20 cellular contexts compared by ENCODE assay signal in the genomic region with DNA sequence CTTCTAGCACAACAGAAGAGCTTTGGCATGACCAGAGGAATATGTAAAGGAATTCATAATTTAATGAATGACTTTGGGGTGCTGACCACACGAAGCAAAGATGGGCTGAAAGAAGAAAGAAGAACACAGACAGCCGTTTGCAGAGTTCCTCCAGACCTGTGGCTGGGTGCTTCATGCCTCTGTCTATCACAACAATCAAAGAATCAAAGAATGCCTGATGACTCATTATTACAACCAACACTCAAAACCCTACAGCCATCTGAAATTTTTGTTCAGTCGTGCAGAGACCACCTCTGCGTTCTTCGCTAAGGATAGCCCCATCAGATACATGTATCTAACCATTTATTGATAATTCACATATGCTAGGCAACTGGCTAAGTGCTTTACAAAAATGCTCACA.
A peak's percentile ranks its signal among the peaks of the same experiment; 100 is the strongest.
DNase-seq lines count a peak whose midpoint lies in the region; ATAC-seq, FAIRE-seq and TF ChIP-seq lines count a peak whose summit lies in the region.
"Had no signal": no experiment of that assay in that cellular context is flagged by ENCODE, and none has a peak within 500 bp of the region (broad histone marks: within the 10 kb centered on the region; RNA-seq: fewer than 3 reads in every experiment).

No MANE protein-coding gene starts in this region.

- H3K27me3 Mint-ChIP-seq in activated CD4-positive, alpha-beta T cell treated with anti-CD3 and anti-CD28 coated beads for 36 hours, result peaks cover 2% of the 10 kb centered on the region
- H3K27me3 Mint-ChIP-seq: activated naive CD4-positive, alpha-beta T cell treated with anti-CD3 and anti-CD28 coated beads, Interleukin-2, amount 50 U/mL, for 24 hours; CD4-positive, CD25-positive, alpha-beta regulatory T cell had no signal

- H3K9me3 Mint-ChIP-seq in activated CD4-positive, alpha-beta T cell treated with anti-CD3 and anti-CD28 coated beads for 36 hours (ENCODE audit: low read depth), result no peaks in the 10 kb centered on the region
- H3K9me3 Mint-ChIP-seq: activated naive CD4-positive, alpha-beta T cell treated with anti-CD3 and anti-CD28 coated beads, Interleukin-2, amount 50 U/mL, for 24 hours; CD4-positive, CD25-positive, alpha-beta regulatory T cell; neural crest cell had no signal

- H3K36me3 ChIP-seq in mesodermal cell (ENCODE audit: control insufficient read depth, insufficient read depth, low read length) (no peaks in the 10 kb centered on the region), kidney (ENCODE audit: control insufficient read depth in 1 of 2, insufficient read depth in 2 of 2, low read length in 2 of 2) (no peaks in the 10 kb centered on the region)
- H3K36me3 ChIP-seq: uterus had no signal

- WGBS in mesodermal cell (ENCODE audit: insufficient coverage in 2 of 2), 2 experiments, result 94 to 96% methylated on average over 3 of the region's 5 CpGs

- DNase-seq in RPMI7951 (ENCODE audit: low read depth) (peak; percentile 73), choroid plexus epithelial cell (ENCODE audit: low read depth) (peak; percentile 47), urothelium cell line (ENCODE audit: low spot score) (peak; percentile 50), kidney (no peak)
- no peak for DNase-seq in activated CD4-positive, alpha-beta T cell treated with anti-CD3 and anti-CD28 coated beads for 36 hours
- DNase-seq in activated naive CD4-positive, alpha-beta T cell treated with Interleukin-2 at 50 U/mL for 16 hours, result no peak
- DNase-seq: activated CD4-positive, alpha-beta T cell treated with anti-CD3 and anti-CD28 coated beads for 4 hours; CD4-positive, CD25-positive, alpha-beta regulatory T cell; effector memory CD4-positive, alpha-beta T cell; glutamatergic neuron; NCI-H1417; NCI-H2171; NCI-H524 treated with DMSO at 0.1 percent for 48 hours; posterior cingulate gyrus; uterus had no signal

- intact Hi-C loops in kidney (cut with DNase I), result no loop called here
- intact Hi-C loops in activated CD4-positive, alpha-beta T cell treated with anti-CD3 and anti-CD28 coated beads for 36 hours (cut with DNase I, micrococcal nuclease), result no loop called here

- FAIRE-seq in urothelium cell line (lab: Jason Lieb, UNC), result no peak
- no peak for FAIRE-seq in kidney (lab: Jason Lieb, UNC)
- FAIRE-seq: H1, HepG2 had no signal

- no peaks in the 10 kb centered on the region for H3K36me3 Mint-ChIP-seq in activated CD4-positive, alpha-beta T cell treated with anti-CD3 and anti-CD28 coated beads for 36 hours (ENCODE audit: low read depth)
- H3K36me3 Mint-ChIP-seq: activated naive CD4-positive, alpha-beta T cell treated with anti-CD3 and anti-CD28 coated beads, Interleukin-2, amount 50 U/mL, for 24 hours; CD4-positive, CD25-positive, alpha-beta regulatory T cell had no signal

- peak overlapping the region; percentile 88 for H3K27ac ChIP-seq in mesodermal cell (ENCODE audit: low read depth, low read length, severe bottlenecking)
- no peak overlapping the region for H3K27ac ChIP-seq in kidney (ENCODE audit: low read depth in 2 of 2, low read length in 2 of 2)

- POLR2A ChIA-PET in activated CD4-positive, alpha-beta T cell treated with anti-CD3 and anti-CD28 coated beads for 36 hours (lab: Charles Lee), result no interaction called here

- no peak overlapping the region for H3K9ac ChIP-seq in kidney (ENCODE audit: low read length in 2 of 2)

- no peak for TF ChIP-seq CTCF in choroid plexus epithelial cell (conservative IDR thresholded peaks at IDR 0.05; ENCODE audit: low read depth, low read length)
- no peak for TF ChIP-seq CTCF in kidney (IDR thresholded peaks at IDR 0.05; ENCODE audit: borderline replicate concordance, extremely low read depth, insufficient read depth)

- CTCF ChIA-PET in activated CD4-positive, alpha-beta T cell treated with anti-CD3 and anti-CD28 coated beads for 36 hours (lab: Charles Lee), result interaction anchor here (1.1 kb wide), 1 partner anchor 330 kb away, joined by 3 read pairs; no protein-coding TSS in a partner anchor

- no peak overlapping the region for H3K27ac Mint-ChIP-seq in activated CD4-positive, alpha-beta T cell treated with anti-CD3 and anti-CD28 coated beads for 36 hours
- H3K27ac Mint-ChIP-seq: activated naive CD4-positive, alpha-beta T cell treated with anti-CD3 and anti-CD28 coated beads, Interleukin-2, amount 50 U/mL, for 24 hours had no signal

- peaks cover 17% of the 10 kb centered on the region for H3K4me1 Mint-ChIP-seq in activated CD4-positive, alpha-beta T cell treated with anti-CD3 and anti-CD28 coated beads for 36 hours

- H3K4me1 ChIP-seq in mesodermal cell (ENCODE audit: control insufficient read depth, insufficient read depth, low read length, poor library complexity, severe bottlenecking) (peaks cover 61% of the 10 kb centered on the region), kidney (ENCODE audit: control insufficient read depth in 1 of 2, insufficient read depth in 1 of 2, low read depth in 1 of 2, low read length in 2 of 2) (peaks cover 18% of the 10 kb centered on the region in 2 donors)
- H3K4me1 ChIP-seq: uterus had no signal

- H3K9me3 ChIP-seq in mesodermal cell (ENCODE audit: control insufficient read depth, low read length) (no peaks in the 10 kb centered on the region), kidney (ENCODE audit: control insufficient read depth in 1 of 2, low read length in 2 of 2) (no peaks in the 10 kb centered on the region)
- H3K9me3 ChIP-seq: uterus had no signal

- ATAC-seq in activated CD4-positive, alpha-beta T cell treated with anti-CD3 and anti-CD28 coated beads for 36 hours, result no peak
- ATAC-seq: HepG2 had no signal

- H3K4me3 Mint-ChIP-seq in activated CD4-positive, alpha-beta T cell treated with anti-CD3 and anti-CD28 coated beads for 36 hours, result no peak overlapping the region
- H3K4me3 Mint-ChIP-seq: activated naive CD4-positive, alpha-beta T cell treated with anti-CD3 and anti-CD28 coated beads, Interleukin-2, amount 50 U/mL, for 24 hours; CD4-positive, CD25-positive, alpha-beta regulatory T cell; neural crest cell had no signal

- H3K4me3 ChIP-seq in choroid plexus epithelial cell (ENCODE audit: low read depth, low read length) (no peak overlapping the region), mesodermal cell (ENCODE audit: extremely low read depth, insufficient read depth, low read length, poor library complexity, severe bottlenecking) (no peak overlapping the region), kidney (ENCODE audit: low read length in 2 of 2) (no peak overlapping the region)
- H3K4me3 ChIP-seq: uterus had no signal

Comparison
In these comparisons a context has a peak if more than half of its experiments do, and no peak if none do; other contexts are left out.
1. DNase-seq: peak in RPMI7951 (single experiment), choroid plexus epithelial cell (single experiment) and urothelium cell line (single experiment); none in kidney (single experiment), activated CD4-positive, alpha-beta T cell treated with anti-CD3 and anti-CD28 coated beads for 36 hours (single experiment) and activated naive CD4-positive, alpha-beta T cell treated with Interleukin-2 at 50 U/mL for 16 hours (single experiment).